Comparison of ENCODE assay signal across 8 cellular contexts in the genomic region with DNA sequence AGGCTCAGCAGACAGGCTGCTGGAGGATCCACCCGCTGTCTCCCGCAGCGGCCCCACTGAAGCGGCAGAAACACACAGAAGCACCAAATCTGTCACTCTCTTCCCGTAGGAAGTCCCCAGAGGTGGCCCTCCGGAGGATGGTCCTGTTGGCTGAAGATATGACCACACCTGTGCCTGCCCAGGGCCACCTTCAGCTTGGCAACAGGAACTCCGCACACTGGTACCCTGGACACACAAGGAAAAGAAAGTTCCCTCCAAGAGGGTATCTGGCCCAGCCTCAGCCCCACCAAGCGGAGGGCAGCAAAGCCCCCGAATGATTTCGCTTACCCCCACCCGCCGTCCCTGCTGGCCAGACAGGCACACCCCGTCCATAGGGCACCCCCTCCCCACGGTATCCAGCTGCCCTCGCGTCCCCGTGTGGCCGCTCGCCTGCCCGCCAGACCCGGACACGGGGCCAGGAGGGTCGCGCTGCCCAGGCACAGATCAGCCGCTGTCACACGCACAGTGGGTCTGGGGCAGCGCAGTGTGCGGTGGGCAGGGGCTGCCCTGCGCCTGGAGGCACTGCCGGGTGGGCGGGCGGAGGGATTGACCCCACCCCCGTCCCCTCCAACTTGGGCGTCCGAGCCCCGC. TPM values are rescaled to one million over a fixed set of nuclear protein-coding genes. Genes with fewer than 3 reads are reported as not detected.
DNase-seq lines count a peak whose midpoint lies in the region; ATAC-seq and TF ChIP-seq lines count a peak whose summit lies in the region.

No MANE protein-coding gene starts in this region.

- H3K27me3 ChIP-seq in Caco-2 (replicated peaks; ENCODE audit: control insufficient read depth, insufficient read depth, low read length): no peaks in the 10 kb centered on the region
- H3K27me3 ChIP-seq in HUES6 (ENCODE audit: control insufficient read depth, insufficient read depth, low read length): peaks cover 4% of the 10 kb centered on the region; the same call in 1 of the 2 replicates

- TF ChIP-seq CTCF in Caco-2 (IDR thresholded peaks at IDR 0.05; ENCODE audit: insufficient read depth in 1 of 2, low read depth in 1 of 2, low read length in 1 of 2, severe bottlenecking in 1 of 2, unreplicated experiment in 1 of 2) (no peak), mesothelial cell of epicardium (IDR thresholded peaks at IDR 0.05; ENCODE audit: unreplicated experiment) (no peak)

- H3K27ac Mint-ChIP-seq in Caco-2 (ENCODE audit: unreplicated experiment) (peak overlapping the region; percentile 45), mesothelial cell of epicardium (peak overlapping the region; percentile 64)

- CTCF ChIA-PET in Caco-2 (lab: Charles Lee): interaction anchor here (0.6 kb wide), 1 partner anchor 270 kb away, joined by 5 read pairs; no protein-coding TSS in a partner anchor

- H3K4me1 Mint-ChIP-seq in Caco-2 (ENCODE audit: low read depth, unreplicated experiment) (peaks cover 6% of the 10 kb centered on the region), mesothelial cell of epicardium (peaks cover 37% of the 10 kb centered on the region)

- H3K4me3 Mint-ChIP-seq in Caco-2 (ENCODE audit: unreplicated experiment) (peak overlapping the region; percentile 74), mesothelial cell of epicardium (peak overlapping the region; percentile 82)

- BruUV-seq in Caco-2 (replicated peaks; lab: Mats Ljungman, UMichigan): TSS peak; percentile 46

- ATAC-seq in GM18520 (IDR thresholded peaks at IDR 0.05; ENCODE audit: unreplicated experiment): no peak

- H3K9me3 Mint-ChIP-seq in Caco-2 (ENCODE audit: unreplicated experiment): no peaks in the 10 kb centered on the region
- no peaks in the 10 kb centered on the region for H3K9me3 Mint-ChIP-seq in mesothelial cell of epicardium

- no peak overlapping the region for H3K27ac ChIP-seq in HUES6 (ENCODE audit: low read depth, low read length)
- peak overlapping the region; percentile 41 for H3K27ac ChIP-seq in caudate nucleus (ENCODE audit: low read depth, low read length)

- H3K4me1 ChIP-seq in Caco-2: peaks cover 56% of the 10 kb centered on the region
- peaks cover 30% of the 10 kb centered on the region for H3K4me1 ChIP-seq in HUES6 (ENCODE audit: control insufficient read depth, insufficient read depth, low read length)

- peaks cover 45% of the 10 kb centered on the region for H3K36me3 Mint-ChIP-seq in Caco-2 (ENCODE audit: insufficient read depth, unreplicated experiment)
- no peaks in the 10 kb centered on the region for H3K36me3 Mint-ChIP-seq in mesothelial cell of epicardium

- H3K36me3 ChIP-seq in Caco-2 (ENCODE audit: control insufficient read depth, insufficient read depth, low read length) (peaks cover 6% of the 10 kb centered on the region; the same call in 1 of the 2 replicates), HUES6 (ENCODE audit: control insufficient read depth, insufficient read depth, low read length) (peaks cover 10% of the 10 kb centered on the region; the same call in 1 of the 2 replicates)

- POLR2A ChIA-PET in Caco-2 (lab: Charles Lee): interaction anchor here (0.7 to 1.2 kb wide), 3 partner anchors 10 to 251 kb away, joined by 3 read pairs; partner anchors contain the start of gene PNPLA2

- DNase-seq in Caco-2 (no peak), caudate nucleus (lab: John Stamatoyannopoulos, UW) (no peak), mesothelial cell of epicardium (ENCODE audit: low spot score in 2 of 2, unreplicated experiment in 2 of 2) (no peak), DMS 273 treated with DMSO at 0.1 percent for 48 hours (lab: John Stamatoyannopoulos, UW) (no peak), cerebellar nuclear complex (lab: John Stamatoyannopoulos, UW) (no peak), NCI-H2227 (lab: John Stamatoyannopoulos, UW; ENCODE audit: unreplicated experiment) (no peak)

- H3K9me3 ChIP-seq in Caco-2 (no peaks in the 10 kb centered on the region), HUES6 (ENCODE audit: control insufficient read depth, insufficient read depth, low read depth, low read length) (no peaks in the 10 kb centered on the region)

- intact Hi-C loops in Caco-2 (cut with micrococcal nuclease; ENCODE audit: unreplicated experiment): loop anchor here (1.0 to 10.0 kb wide), 3 partner anchors 7 to 127 kb away; partner anchors contain the start of genes DEAF1, IRF7, LMNTD2 and RASSF7

- peak overlapping the region; percentile 57 for H3K9ac ChIP-seq in HUES6 (ENCODE audit: low read length)

- peak overlapping the region; percentile 99 for H3K4me3 ChIP-seq in Caco-2 (ENCODE audit: low read depth, low read length)
- peak overlapping the region; percentile 91 for H3K4me3 ChIP-seq in HUES6 (ENCODE audit: low read depth, low read length)

- H3K27me3 Mint-ChIP-seq in Caco-2 (ENCODE audit: insufficient read depth, unreplicated experiment) (no peaks in the 10 kb centered on the region), mesothelial cell of epicardium (ENCODE audit: low read depth) (no peaks in the 10 kb centered on the region)

RNA-seq across cellular contexts. Expression of gene RASSF7, which starts 7.0 kb away (rescaled TPM):
- total RNA-seq in Caco-2 (2022) (61.1 and 65.5 TPM in 2 replicates), mesothelial cell of epicardium (29.3 to 32.3 TPM (median 32.1 TPM) in 3 replicates)

RNA-seq across cellular contexts. Expression of gene LMNTD2, which starts 7.2 kb away (rescaled TPM):
- total RNA-seq in Caco-2 (2022) (11.9 and 13.8 TPM in 2 replicates), mesothelial cell of epicardium (16.5 to 17.4 TPM (median 16.6 TPM) in 3 replicates)

RNA-seq across cellular contexts. Expression of gene PHRF1, which starts 8.5 kb away (rescaled TPM):
- total RNA-seq in Caco-2 (2022) (43.9 and 46.8 TPM in 2 replicates), mesothelial cell of epicardium (48.2 to 51.1 TPM (median 49.7 TPM) in 3 replicates)

RNA-seq across cellular contexts. Expression of gene LRRC56, which starts 30.4 kb away (rescaled TPM):
- total RNA-seq in Caco-2 (2022) (4.3 and 4.4 TPM in 2 replicates), mesothelial cell of epicardium (3.0 to 3.4 TPM (median 3.2 TPM) in 3 replicates)

RNA-seq across cellular contexts. Expression of gene HRAS, which starts 32.4 kb away (rescaled TPM):
- 60.2 and 69.0 TPM in 2 replicates for total RNA-seq in Caco-2 (2022)
- 35.1 to 41.5 TPM (median 39.3 TPM) in 3 replicates for total RNA-seq in mesothelial cell of epicardium
